10 cellular contexts compared by ENCODE assay signal in the genomic region with DNA sequence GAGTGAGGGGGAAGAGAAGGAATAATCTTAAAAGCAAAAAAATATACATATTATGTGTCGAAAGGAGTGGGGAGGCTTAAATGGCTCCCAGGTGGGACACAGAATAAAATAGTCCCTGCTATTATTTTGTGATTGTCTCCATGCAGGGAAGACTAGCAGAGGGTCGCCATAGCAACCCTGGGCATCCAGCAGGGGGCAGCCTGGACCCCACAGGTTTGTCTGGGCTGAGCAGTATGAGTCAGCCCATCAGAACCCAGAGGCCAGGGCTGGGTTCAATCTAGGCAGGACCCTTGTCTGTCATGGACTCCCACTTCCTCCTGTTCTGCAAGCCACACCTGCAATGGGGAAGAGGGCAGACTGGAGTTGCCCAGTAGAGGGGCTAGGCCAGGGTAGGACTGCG. TPM values are rescaled to one million over a fixed set of nuclear protein-coding genes. Genes with fewer than 3 reads are reported as not detected.
A peak's percentile ranks its signal among the peaks of the same experiment; 100 is the strongest.
DNase-seq lines count a peak whose midpoint lies in the region; ATAC-seq and TF ChIP-seq lines count a peak whose summit lies in the region.
"Had no signal": no experiment of that assay in that cellular context is flagged by ENCODE, and none has a peak within 500 bp of the region (broad histone marks: within the 10 kb centered on the region; RNA-seq: fewer than 3 reads in every experiment).

No MANE protein-coding gene starts in this region.

- H3K9me3 Mint-ChIP-seq in neural crest cell = no peaks in the 10 kb centered on the region
- H3K9me3 Mint-ChIP-seq in immature natural killer cell = peaks cover 0 to 2% (median 0%) of the 10 kb centered on the region in 6 donors

- H3K4me3 Mint-ChIP-seq in neural crest cell = no peak overlapping the region
- H3K4me3 Mint-ChIP-seq in immature natural killer cell = no peak overlapping the region
- H3K4me3 Mint-ChIP-seq: CD14-positive monocyte had no signal

- H3K36me3 Mint-ChIP-seq in neural crest cell (ENCODE audit: low read depth) = no peaks in the 10 kb centered on the region
- no peaks in the 10 kb centered on the region for H3K36me3 Mint-ChIP-seq in immature natural killer cell
- H3K36me3 Mint-ChIP-seq: CD14-positive monocyte had no signal

- no peak for ATAC-seq in HG02623 (IDR thresholded peaks at IDR 0.05; ENCODE audit: unreplicated experiment)

- H3K27ac Mint-ChIP-seq in neural crest cell (ENCODE audit: unreplicated experiment) = no peak overlapping the region
- no peak overlapping the region for H3K27ac Mint-ChIP-seq in immature natural killer cell

- H3K27me3 Mint-ChIP-seq in neural crest cell (ENCODE audit: low read depth) = peaks cover 11% of the 10 kb centered on the region
- H3K27me3 Mint-ChIP-seq in immature natural killer cell (ENCODE audit: low read depth in 3 of 3) = peaks cover 4 to 12% (median 4%) of the 10 kb centered on the region in 3 donors

- H3K4me1 Mint-ChIP-seq in neural crest cell (peaks cover 5% of the 10 kb centered on the region), immature natural killer cell (no peaks in the 10 kb centered on the region)

- TF ChIP-seq CTCF in neural crest cell (conservative IDR thresholded peaks at IDR 0.05) = peak; percentile 43

- peak; percentile 75 for DNase-seq in NCI-H82 (lab: John Stamatoyannopoulos, UW)
- no peak for DNase-seq in NCI-H82 treated with DMSO at 0.1 percent for 48 hours (lab: John Stamatoyannopoulos, UW; ENCODE audit: unreplicated experiment)
- DNase-seq in HT1080 (ENCODE audit: low read depth) = peak; percentile 53
- DNase-seq in amniotic epithelial cell (ENCODE audit: low read depth) = peak; percentile 21
- DNase-seq in neural crest cell (ENCODE audit: low read depth, low spot score) = peak; percentile 45
- DNase-seq in NCI-H1436 treated with DMSO at 0.1 percent for 48 hours (lab: John Stamatoyannopoulos, UW) = no peak
- DNase-seq in immature natural killer cell = no peak

RNA-seq across cellular contexts. Expression of a gene that starts 17.6 kb away (rescaled TPM):
- 0.10 and 0.56 TPM in 2 replicates for total RNA-seq in HT1080 (2014; rRNA removed; shearing (Covaris generic))
- 3.1 and 4.1 TPM in 2 replicates for polyA plus RNA-seq in HT1080 (2015; cell fraction: cytosol; rRNA removed)
- 0.85 and 0.90 TPM in 2 replicates for polyA plus RNA-seq in HT1080 (2015; cell fraction: nucleus; rRNA removed)
- 31.0 and 36.8 TPM in 2 replicates for total RNA-seq in neural crest cell
- not detected for polyA plus RNA-seq in immature natural killer cell
- total RNA-seq: renal cortical epithelial cell had no signal
- polyA plus RNA-seq: CD14-positive monocyte had no signal

Comparison
In these comparisons a context has a peak if more than half of its experiments do, and no peak if none do; other contexts are left out.
1. DNase-seq: peak in NCI-H82 (single experiment), HT1080 (single experiment), amniotic epithelial cell (single experiment) and neural crest cell (single experiment); none in NCI-H82 treated with DMSO at 0.1 percent for 48 hours (single experiment), NCI-H1436 treated with DMSO at 0.1 percent for 48 hours (single experiment) and immature natural killer cell (0 of 3).
2. RNA of a gene that starts 17.6 kb away (total RNA-seq): 31.0 to 36.8 TPM in neural crest cell; 0.10 to 0.56 TPM in HT1080; every median in the first group is over 10 times any median in the second.